36 cellular contexts compared by ENCODE assay signal in genomic region chr16:86069736-86070298, GRCh38.
"Had no signal": no experiment of that assay in that cellular context is flagged by ENCODE, and none has a peak within 500 bp of the region (broad histone marks: within the 10 kb centered on the region; RNA-seq: fewer than 3 reads in every experiment).

No MANE protein-coding gene starts in this region.

- H3K9me3 ChIP-seq: ascending aorta, MG63, Peyer's patch, SJSA1, SK-N-SH had no signal

- ATAC-seq: activated CD4-positive, alpha-beta T cell treated with anti-CD3 and anti-CD28 coated beads for 36 hours; activated CD4-positive, CD25-positive, alpha-beta regulatory T cell treated with anti-CD3 and anti-CD28 coated beads, Interleukin-2, amount 50 U/mL, for 24 hours; activated CD8-positive, alpha-beta T cell treated with anti-CD3 and anti-CD28 coated beads, Interleukin-2, amount 10 ng/mL, durations not matched to agents 7 days and 5 days; PC-3; WTC11 had no signal

- H3K4me1 Mint-ChIP-seq: activated CD4-positive, alpha-beta T cell treated with anti-CD3 and anti-CD28 coated beads for 36 hours; activated CD4-positive, alpha-beta T cell treated with anti-CD3 and anti-CD28 coated beads, Interleukin-2, amount 10 ng/mL, durations not matched to agents 7 days and 5 days; activated naive CD4-positive, alpha-beta T cell treated with anti-CD3 and anti-CD28 coated beads, Interleukin-2, amount 50 U/mL, for 24 hours; activated naive CD8-positive, alpha-beta T cell treated with anti-CD3 and anti-CD28 coated beads, Interleukin-2, amount 10 ng/mL, durations not matched to agents 7 days and 5 days had no signal

- H3K9me3 Mint-ChIP-seq: activated CD4-positive, alpha-beta T cell treated with anti-CD3 and anti-CD28 coated beads, Interleukin-2, amount 10 ng/mL, durations not matched to agents 7 days and 5 days; activated naive CD4-positive, alpha-beta T cell treated with anti-CD3 and anti-CD28 coated beads, Interleukin-2, amount 50 U/mL, for 24 hours; activated naive CD8-positive, alpha-beta T cell treated with anti-CD3 and anti-CD28 coated beads, Interleukin-2, amount 10 ng/mL, durations not matched to agents 7 days and 5 days; activated T-cell treated with anti-CD3 and anti-CD28 coated beads, Interleukin-2, amount 50 U/mL, for 24 hours; activated T-helper 2 cell treated with anti-CD3 and anti-CD28 coated beads, Interferon-gamma antibody, Interleukin-2, Interleukin-4, amounts not matched to agents 10 μg/mL and 5 μg/mL and 100 μg/mL, durations not matched to agents 14 hours and 24 hours and 36 hours; T-helper 1 cell treated with Interleukin-12 subunit alpha and Interleukin-12 subunit beta and Interleukin-4 antibody, amounts not matched to agents 30 μg/mL and 1 μg/mL, for 36 hours; T-helper 2 cell treated with Interferon-gamma antibody and Interleukin-4, amounts not matched to agents 5 μg/mL and 100 μg/mL, for 36 hours had no signal

- H3K36me3 Mint-ChIP-seq: activated naive CD4-positive, alpha-beta T cell treated with anti-CD3 and anti-CD28 coated beads, Interleukin-2, amount 50 U/mL, for 24 hours; activated naive CD8-positive, alpha-beta T cell treated with anti-CD3 and anti-CD28 coated beads, Interleukin-2, amount 10 ng/mL, durations not matched to agents 7 days and 5 days; WTC11 had no signal

- H3K27me3 ChIP-seq: ascending aorta, cardiac muscle cell, MG63, Peyer's patch, SJSA1 had no signal

- DNase-seq: activated CD4-positive, alpha-beta T cell treated with anti-CD3 and anti-CD28 coated beads for 36 hours; activated CD4-positive, alpha-beta T cell treated with anti-CD3 and anti-CD28 coated beads, Interleukin-2, amount 10 ng/mL, durations not matched to agents 7 days and 5 days; activated CD4-positive, alpha-beta T cell treated with anti-CD3 and anti-CD28 coated beads, Interleukin-2, amount 50 U/mL, for 48 hours; activated CD8-positive, alpha-beta T cell treated with anti-CD3 and anti-CD28 coated beads, Interleukin-2, amount 10 ng/mL, durations not matched to agents 7 days and 5 days; activated gamma-delta T cell; activated naive CD4-positive, alpha-beta T cell treated with Interleukin-2 at 50 U/mL for 16 hours; activated naive CD8-positive, alpha-beta T cell treated with anti-CD3 and anti-CD28 coated beads, Interleukin-2, amount 10 ng/mL, durations not matched to agents 7 days and 5 days; activated T-cell treated with anti-CD3 and anti-CD28 coated beads, Interleukin-2, amount 50 U/mL, for 24 hours; amygdala; Kasumi-1; KG1; MG63; NCI-H1048; NCI-H1105 treated with DMSO at 0.1 percent for 48 hours; NCI-H1436; NCI-H1694; NCI-H1930; NCI-H2081 treated with DMSO at 0.1 percent for 48 hours; NCI-H226; NCI-H524 treated with DMSO at 0.1 percent for 48 hours; NCI-H748 treated with DMSO at 0.1 percent for 48 hours; NK-92 treated with Interleukin-12 subunit alpha and Interleukin-12 subunit beta, amount 100 ng/mL, for 24 hours; PC-3; Peyer's patch; RPMI8226; SHP77 treated with DMSO at 0.1 percent for 48 hours; SK-N-SH had no signal

- H3K36me3 ChIP-seq: ascending aorta, cardiac muscle cell, MG63, Peyer's patch, SJSA1 had no signal

- H3K4me1 ChIP-seq: ascending aorta, Peyer's patch had no signal

- H3K27ac ChIP-seq: ascending aorta, cardiac muscle cell, SJSA1 had no signal

- H3K4me3 Mint-ChIP-seq: activated CD4-positive, alpha-beta T cell treated with anti-CD3 and anti-CD28 coated beads for 36 hours; activated CD4-positive, alpha-beta T cell treated with anti-CD3 and anti-CD28 coated beads, Interleukin-2, amount 10 ng/mL, durations not matched to agents 7 days and 5 days; activated CD8-positive, alpha-beta T cell treated with anti-CD3 and anti-CD28 coated beads, Interleukin-2, amount 10 ng/mL, durations not matched to agents 7 days and 5 days; activated naive CD4-positive, alpha-beta T cell treated with anti-CD3 and anti-CD28 coated beads, Interleukin-2, amount 50 U/mL, for 24 hours; activated naive CD8-positive, alpha-beta T cell treated with anti-CD3 and anti-CD28 coated beads, Interleukin-2, amount 10 ng/mL, durations not matched to agents 7 days and 5 days; activated T-cell treated with anti-CD3 and anti-CD28 coated beads, Interleukin-2, amount 50 U/mL, for 24 hours; T-helper 1 cell treated with Interleukin-12 subunit alpha and Interleukin-12 subunit beta and Interleukin-4 antibody, amounts not matched to agents 30 μg/mL and 1 μg/mL, for 36 hours; T-helper 2 cell treated with Interferon-gamma antibody and Interleukin-4, amounts not matched to agents 5 μg/mL and 100 μg/mL, for 36 hours; WTC11 had no signal

- H3K27ac Mint-ChIP-seq: activated CD4-positive, alpha-beta T cell treated with anti-CD3 and anti-CD28 coated beads for 36 hours; activated CD4-positive, alpha-beta T cell treated with anti-CD3 and anti-CD28 coated beads, Interleukin-2, amount 10 ng/mL, durations not matched to agents 7 days and 5 days; activated CD8-positive, alpha-beta T cell treated with anti-CD3 and anti-CD28 coated beads, Interleukin-2, amount 10 ng/mL, durations not matched to agents 7 days and 5 days; activated naive CD4-positive, alpha-beta T cell treated with anti-CD3 and anti-CD28 coated beads, Interleukin-2, amount 50 U/mL, for 24 hours; activated naive CD8-positive, alpha-beta T cell treated with anti-CD3 and anti-CD28 coated beads, Interleukin-2, amount 10 ng/mL, durations not matched to agents 7 days and 5 days; activated T-cell treated with anti-CD3 and anti-CD28 coated beads, Interleukin-2, amount 50 U/mL, for 24 hours; activated T-helper 2 cell treated with anti-CD3 and anti-CD28 coated beads, Interferon-gamma antibody, Interleukin-2, Interleukin-4, amounts not matched to agents 10 μg/mL and 5 μg/mL and 100 μg/mL, durations not matched to agents 14 hours and 24 hours and 36 hours; T-helper 1 cell treated with Interleukin-12 subunit alpha and Interleukin-12 subunit beta and Interleukin-4 antibody, amounts not matched to agents 30 μg/mL and 1 μg/mL, for 36 hours; T-helper 2 cell treated with Interferon-gamma antibody and Interleukin-4, amounts not matched to agents 5 μg/mL and 100 μg/mL, for 36 hours; WTC11 had no signal

- H3K4me3 ChIP-seq: ascending aorta, cardiac muscle cell, MG63, Peyer's patch, SJSA1 had no signal

- H3K4me2 ChIP-seq: SK-N-SH had no signal
